8 cellular contexts compared by ENCODE assay signal in genomic region chr2:241638063-241638660, GRCh38. TPM values are rescaled to one million over a fixed set of nuclear protein-coding genes. Genes with fewer than 3 reads are reported as not detected.
DNase-seq lines count a peak whose midpoint lies in the region; ATAC-seq and TF ChIP-seq lines count a peak whose summit lies in the region.

No MANE protein-coding gene starts in this region.

- H2AFZ ChIP-seq in ACC112 (ENCODE audit: low read length, unreplicated experiment), result peak overlapping the region; percentile 91

- H3K27ac ChIP-seq in ACC112 (ENCODE audit: low read depth, low read length), result peak overlapping the region; percentile 90; the same call in 1 of the 2 replicates
- peak overlapping the region in 3 of 4 donors; percentile 94 to 99 (median 99) for H3K27ac ChIP-seq in body of pancreas

- no peak for TF ChIP-seq POLR2A in body of pancreas (IDR thresholded peaks at IDR 0.05)

- H3K36me3 ChIP-seq in ACC112 (ENCODE audit: insufficient read depth, low read length) (peaks cover 18% of the 10 kb centered on the region), body of pancreas (replicated peaks in 1 of 2; ENCODE audit: insufficient read depth in 1 of 2, low read depth in 2 of 2) (peaks cover 0 to 3% of the 10 kb centered on the region in 2 donors)

- no peaks in the 10 kb centered on the region for H3K9me3 ChIP-seq in body of pancreas
- no peaks in the 10 kb centered on the region for H3K9me3 ChIP-seq in mononuclear cell (ENCODE audit: low read depth, low read length)

- H3K27me3 ChIP-seq in ACC112 (ENCODE audit: insufficient read depth, low read length) (no peaks in the 10 kb centered on the region), body of pancreas (no peaks in the 10 kb centered on the region), mononuclear cell (ENCODE audit: insufficient read depth, low read length) (no peaks in the 10 kb centered on the region)

- peaks cover 23% of the 10 kb centered on the region for H3K4me1 ChIP-seq in ACC112 (ENCODE audit: control insufficient read depth, insufficient read depth, low read length, unreplicated experiment)
- peaks cover 34% of the 10 kb centered on the region for H3K4me1 ChIP-seq in body of pancreas
- H3K4me1 ChIP-seq in mononuclear cell (ENCODE audit: insufficient read depth, low read length), result peaks cover 32% of the 10 kb centered on the region

- intact Hi-C loops in body of pancreas (cut with DNase I), result no loop called here

- ATAC-seq in HG03097 (IDR thresholded peaks at IDR 0.05; ENCODE audit: low FRiP score, unreplicated experiment), result peak; percentile 2
- ATAC-seq in body of pancreas, result no peak

- DNase-seq in body of pancreas, result no peak
- DNase-seq in ecto neural progenitor cell (ENCODE audit: low spot score), result no peak
- DNase-seq in inferior parietal cortex (ENCODE audit: extremely low spot score), result no peak
- no peak for DNase-seq in AG20443 (ENCODE audit: low spot score)
- no peak for DNase-seq in HK-2 (ENCODE audit: unreplicated experiment)

- peak overlapping the region; percentile 99 for H3K4me3 ChIP-seq in ACC112 (ENCODE audit: low read depth, low read length)
- H3K4me3 ChIP-seq in body of pancreas, result peak overlapping the region; percentile 75 to 78
- peak overlapping the region; percentile 93 for H3K4me3 ChIP-seq in mononuclear cell (ENCODE audit: low read length)

- H3K79me2 ChIP-seq in ACC112 (ENCODE audit: control insufficient read depth, insufficient read depth, low read length, unreplicated experiment), result peaks cover 85% of the 10 kb centered on the region

- TF ChIP-seq CTCF in body of pancreas (IDR thresholded peaks at IDR 0.05), result no peak

- 0 to 1% methylated on average over 22 to 27 of the region's 27 CpGs for WGBS in body of pancreas, 2 donors

RNA-seq across cellular contexts. Expression of gene ATG4B, which starts 0.7 kb away (rescaled TPM):
- 10 to 100 TPM; 27.5 to 54.4 TPM for total RNA-seq in body of pancreas
- total RNA-seq in mononuclear cell, result 46.9 TPM

RNA-seq across cellular contexts. Expression of gene THAP4, which starts 1.2 kb away (rescaled TPM):
- 10 to 100 TPM; 44.4 to 59.0 TPM for total RNA-seq in body of pancreas
- 27.0 TPM for total RNA-seq in mononuclear cell

RNA-seq across cellular contexts. Expression of gene DTYMK, which starts 48.5 kb away (rescaled TPM):
- total RNA-seq in body of pancreas (10 to 100 TPM in 1 of 2 donors, 1 to 10 TPM in 1; 5.7 to 12.5 TPM), mononuclear cell (2.9 TPM)
